6 cellular contexts compared by ENCODE assay signal in the genomic region with DNA sequence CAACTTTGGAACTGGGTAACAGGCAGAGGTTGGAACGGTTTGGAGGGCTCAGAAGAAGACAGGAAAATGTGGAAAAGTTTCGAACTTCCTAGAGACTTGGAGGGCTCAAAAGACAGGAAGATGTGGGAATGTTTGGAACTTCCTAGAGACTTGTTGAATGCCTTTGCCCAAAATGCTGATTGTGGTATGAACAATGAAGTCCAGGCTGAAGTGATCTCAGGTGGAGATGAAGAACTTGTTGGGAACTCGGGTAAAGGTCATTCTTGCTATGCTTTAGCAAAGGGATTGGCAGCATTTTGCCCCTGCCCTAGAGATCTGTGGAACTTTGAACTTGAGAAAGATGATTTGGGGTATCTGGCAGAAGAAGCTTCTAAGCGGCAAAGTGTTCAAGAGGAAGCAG. TPM values are rescaled to one million over a fixed set of nuclear protein-coding genes. Genes with fewer than 3 reads are reported as not detected.
"Had no signal": no experiment of that assay in that cellular context is flagged by ENCODE, and none has a peak within 500 bp of the region (broad histone marks: within the 10 kb centered on the region; RNA-seq: fewer than 3 reads in every experiment).

No MANE protein-coding gene starts in this region.

RNA-seq across cellular contexts. Expression of a gene that starts 37.5 kb away (rescaled TPM):
- total RNA-seq: prostate gland, thyroid gland had no signal
- polyA plus RNA-seq: keratinocyte, mammary epithelial cell, urinary bladder had no signal

RNA-seq across cellular contexts. Expression of a gene that starts 42.7 kb away (rescaled TPM):
- total RNA-seq: naive thymus-derived CD8-positive, alpha-beta T cell had no signal
- polyA plus RNA-seq: naive thymus-derived CD8-positive, alpha-beta T cell had no signal
